In genomic region chr12:7108042-7108927, GRCh38 we compare ENCODE assay signal across 8 cellular contexts. TPM values are rescaled to one million over a fixed set of nuclear protein-coding genes. Genes with fewer than 3 reads are reported as not detected.
A peak's percentile ranks its signal among the peaks of the same experiment; 100 is the strongest.
DNase-seq lines count a peak whose midpoint lies in the region; ATAC-seq and TF ChIP-seq lines count a peak whose summit lies in the region.

No MANE protein-coding gene starts in this region.

- H4K20me1 ChIP-seq in PC-9 (ENCODE audit: insufficient read depth) = peaks cover 4% of the 10 kb centered on the region; the same call in 1 of the 2 replicates

- TSS peak; percentile 29 for BruUV-seq in PC-9 (replicated peaks; lab: Mats Ljungman, UMichigan)

- H3K9me3 ChIP-seq in PC-9 (ENCODE audit: insufficient read depth, low read depth) = peaks cover 11% of the 10 kb centered on the region
- no peaks in the 10 kb centered on the region for H3K9me3 ChIP-seq in thyroid gland

- peak overlapping the region; percentile 88 for H2AFZ ChIP-seq in PC-9

- H3K79me2 ChIP-seq in PC-9 (ENCODE audit: low read depth) = peaks cover 39% of the 10 kb centered on the region

- peak in 1 of 2 donors; percentile 48 for TF ChIP-seq POLR2A in thyroid gland (IDR thresholded peaks at IDR 0.05)

- ATAC-seq in GM19043 (IDR thresholded peaks at IDR 0.05; ENCODE audit: low read depth, unreplicated experiment) (peak; percentile 94), HG03342 (IDR thresholded peaks at IDR 0.05; ENCODE audit: unreplicated experiment) (peak; percentile 83)

- peak overlapping the region; percentile 84 for H3K4me2 ChIP-seq in PC-9

- H3K36me3 ChIP-seq in PC-9 (ENCODE audit: low read depth) (peaks cover 20% of the 10 kb centered on the region), thyroid gland (no peaks in the 10 kb centered on the region)

- H3K27ac ChIP-seq in C4-2B (peak overlapping the region; percentile 77), PC-9 (peak overlapping the region; percentile 76), thyroid gland (peak overlapping the region; percentile 80 to 87 (median 82))

- H3K4me3 ChIP-seq in PC-9 = peak overlapping the region; percentile 79
- peak overlapping the region; percentile 77 for H3K4me3 ChIP-seq in fibroblast of villous mesenchyme (ENCODE audit: low read depth, low read length)
- peak overlapping the region; percentile 34 to 78 (median 39) for H3K4me3 ChIP-seq in thyroid gland (replicated peaks in 1 of 3)

- H3K27me3 ChIP-seq in PC-9 (ENCODE audit: insufficient read depth, low read depth) (no peaks in the 10 kb centered on the region), thyroid gland (no peaks in the 10 kb centered on the region)

- WGBS in thyroid gland, 2 donors = 9 to 13% methylated on average over 12 to 27 of the region's 33 CpGs

- intact Hi-C loops in PC-9 (cut with micrococcal nuclease; ENCODE audit: unreplicated experiment) (loop anchor here (1.0 to 2.0 kb wide), 5 partner anchors 48 to 239 kb away; partner anchors contain the start of genes C1S and LPCAT3), thyroid gland (cut with DNase I) (no loop called here)

- H3K9me2 ChIP-seq in PC-9 (ENCODE audit: insufficient read depth) = no peaks in the 10 kb centered on the region

- peaks cover 27% of the 10 kb centered on the region for H3F3A ChIP-seq in PC-9 (ENCODE audit: insufficient read depth, low read depth)

- POLR2A ChIA-PET in PC-9 (lab: Charles Lee; ENCODE audit: unreplicated experiment) = interaction anchor here (0.5 to 2.3 kb wide), 21 partner anchors 9 to 576 kb away, joined by 3 to 27 read pairs (median 3); partner anchors contain the start of genes C12orf57, GAPDH, RNU7-1 and USP5

- CTCF ChIA-PET in PC-9 (lab: Charles Lee) = interaction anchor here (0.5 to 2.7 kb wide), 15 partner anchors 14 to 256 kb away, joined by 3 to 15 read pairs (median 4); partner anchors contain the start of genes C12orf57, C1S, RNU7-1 and SPSB2

- no peak for TF ChIP-seq CTCF in C4-2B (conservative IDR thresholded peaks at IDR 0.05)
- TF ChIP-seq CTCF in PC-9 (conservative IDR thresholded peaks at IDR 0.05) = no peak
- no peak for TF ChIP-seq CTCF in fibroblast of villous mesenchyme (IDR thresholded peaks at IDR 0.05; ENCODE audit: insufficient read depth, low read depth, low read length)
- no peak for TF ChIP-seq CTCF in thyroid gland (IDR thresholded peaks at IDR 0.05)

- H3K4me1 ChIP-seq in PC-9 (replicated peaks; ENCODE audit: insufficient read depth) (peaks cover 28% of the 10 kb centered on the region), thyroid gland (peaks cover 5 to 14% of the 10 kb centered on the region in 2 donors)

- DNase-seq in PC-9 (peak; percentile 74 to 90), fibroblast of villous mesenchyme (ENCODE audit: low read depth) (peak; percentile 74), occipital lobe (lab: John Stamatoyannopoulos, UW) (peak; percentile 25), thyroid gland (peak; percentile 71 to 75)
- peak; percentile 54 to 56 for DNase-seq in activated T-helper 1 cell treated with anti-CD3 and anti-CD28 coated beads, Interleukin-2, amount 50 U/mL, for 16 hours (ENCODE audit: low read depth in 1 of 2, low spot score in 1 of 2)

RNA-seq across cellular contexts. Expression of gene C1RL, which starts 0.7 kb away (rescaled TPM):
- total RNA-seq in PC-9 (2021) (70.4 and 72.9 TPM in 2 replicates), fibroblast of villous mesenchyme (30.2 and 34.5 TPM in 2 replicates), occipital lobe (3.4 TPM), thyroid gland (100 to 1,000 TPM in 1 of 4 donors, 10 to 100 TPM in 3; 39.2 to 153 (median 59.5) TPM)

RNA-seq across cellular contexts. Expression of gene C1R, which starts 16.0 kb away (rescaled TPM):
- total RNA-seq in PC-9 (2021) = 20.5 and 24.0 TPM in 2 replicates
- total RNA-seq in fibroblast of villous mesenchyme = 83.4 and 84.2 TPM in 2 replicates
- total RNA-seq in occipital lobe = 2.5 TPM
- 100 to 1,000 TPM; 132 to 545 (median 312) TPM for total RNA-seq in thyroid gland

RNA-seq across cellular contexts. Expression of gene RBP5, which starts 20.4 kb away (rescaled TPM):
- total RNA-seq in PC-9 (2021) = 0.74 and 1.3 TPM in 2 replicates
- total RNA-seq in fibroblast of villous mesenchyme = not detected in 2 replicates
- total RNA-seq in occipital lobe = not detected
- 1 to 10 TPM in 2 of 4 donors, not detected in 2; 2.8 to 4.5 TPM for total RNA-seq in thyroid gland

RNA-seq across cellular contexts. Expression of gene CLSTN3, which starts 21.9 kb away (rescaled TPM):
- total RNA-seq in PC-9 (2021) (111 and 153 TPM in 2 replicates), fibroblast of villous mesenchyme (11.3 and 19.0 TPM in 2 replicates), occipital lobe (60.5 TPM), thyroid gland (10 to 100 TPM; 18.0 to 53.4 (median 37.3) TPM)

RNA-seq across cellular contexts. Expression of gene C1S, which starts 47.8 kb away (rescaled TPM):
- total RNA-seq in PC-9 (2021) (32.4 and 32.9 TPM in 2 replicates), fibroblast of villous mesenchyme (127 and 146 TPM in 2 replicates), occipital lobe (10.8 TPM), thyroid gland (100 to 1,000 TPM; 137 to 470 (median 255) TPM)

Comparison
In these comparisons a context has a peak if more than half of its experiments do, and no peak if none do; other contexts are left out.
1. Peak in every context shown above with its lines: DNase-seq, ATAC-seq, H3K4me3 ChIP-seq and H3K27ac ChIP-seq.
2. DNase-seq: peak in every context shown above with its lines; median percentile 82 in PC-9; 74 in fibroblast of villous mesenchyme; 73 in thyroid gland; 55 in activated T-helper 1 cell treated with anti-CD3 and anti-CD28 coated beads, Interleukin-2, amount 50 U/mL, for 16 hours; 25 in occipital lobe.